Comparison of ENCODE assay signal across 11 cellular contexts in the genomic region with DNA sequence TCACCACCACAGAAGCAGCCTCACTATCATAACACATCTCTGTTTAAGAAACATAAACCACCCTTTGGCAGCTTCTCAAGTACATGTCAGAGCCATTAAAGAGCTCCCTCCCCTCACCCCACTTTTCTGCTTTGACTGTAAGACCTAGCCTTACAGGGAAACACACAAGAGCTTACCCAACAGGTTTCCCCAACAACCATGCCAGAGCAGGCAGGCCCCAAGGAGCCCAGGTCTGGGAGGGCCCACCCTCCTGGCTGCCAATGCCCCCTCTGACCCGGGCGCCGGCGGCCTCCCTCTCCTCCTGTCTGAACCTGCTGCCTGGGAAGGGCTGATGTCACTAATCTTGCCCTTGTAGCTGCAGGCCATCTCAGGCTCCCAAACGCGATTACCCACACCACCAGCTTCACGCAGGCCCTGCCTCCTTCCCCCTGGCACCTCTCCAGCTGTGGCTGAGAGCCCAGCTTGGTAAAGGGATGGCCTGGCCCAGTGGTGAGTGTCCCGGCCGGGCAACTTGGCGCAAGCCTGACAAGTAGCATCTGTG.
DNase-seq lines count a peak whose midpoint lies in the region; ATAC-seq, FAIRE-seq and TF ChIP-seq lines count a peak whose summit lies in the region.
"Had no signal": no experiment of that assay in that cellular context is flagged by ENCODE, and none has a peak within 500 bp of the region (broad histone marks: within the 10 kb centered on the region; RNA-seq: fewer than 3 reads in every experiment).

No MANE protein-coding gene starts in this region.

- H3K4me1 ChIP-seq in upper lobe of right lung, result peaks cover 6% of the 10 kb centered on the region

- no peak overlapping the region for H3K27ac Mint-ChIP-seq in activated CD8-positive, alpha-beta T cell treated with anti-CD3 and anti-CD28 coated beads, Interleukin-2, amount 10 ng/mL, durations not matched to agents 7 days and 5 days
- H3K27ac Mint-ChIP-seq: activated naive CD8-positive, alpha-beta T cell; naive thymus-derived CD4-positive, alpha-beta T cell had no signal

- no peaks in the 10 kb centered on the region for H3K27me3 ChIP-seq in upper lobe of right lung

- no peaks in the 10 kb centered on the region for H3K9me3 Mint-ChIP-seq in activated CD8-positive, alpha-beta T cell treated with anti-CD3 and anti-CD28 coated beads, Interleukin-2, amount 10 ng/mL, durations not matched to agents 7 days and 5 days (ENCODE audit: insufficient read depth)
- H3K9me3 Mint-ChIP-seq: naive thymus-derived CD4-positive, alpha-beta T cell had no signal

- DNase-seq in NCI-H1105 treated with DMSO at 0.1 percent for 48 hours (lab: John Stamatoyannopoulos, UW), result peak; percentile 63
- DNase-seq in NCI-H1105 (lab: John Stamatoyannopoulos, UW), result no peak
- DNase-seq in epithelial cell of esophagus (ENCODE audit: low read depth), result peak; percentile 97
- DNase-seq in mucosa of gallbladder (ENCODE audit: low spot score), result peak; percentile 24
- peak; percentile 84 for DNase-seq in upper lobe of right lung
- DNase-seq in NCI-H1417 treated with DMSO at 0.1 percent for 48 hours (lab: John Stamatoyannopoulos, UW), result no peak
- no peak for DNase-seq in GM12891 (ENCODE audit: insufficient read length, low spot score)
- DNase-seq in activated CD8-positive, alpha-beta T cell treated with anti-CD3 and anti-CD28 coated beads, Interleukin-2, amount 10 ng/mL, durations not matched to agents 7 days and 5 days, result no peak
- DNase-seq: naive thymus-derived CD4-positive, alpha-beta T cell had no signal

- no peaks in the 10 kb centered on the region for H3K4me1 Mint-ChIP-seq in activated CD8-positive, alpha-beta T cell treated with anti-CD3 and anti-CD28 coated beads, Interleukin-2, amount 10 ng/mL, durations not matched to agents 7 days and 5 days (ENCODE audit: low read depth)

- intact Hi-C loops in upper lobe of right lung (cut with DNase I), result no loop called here

- TF ChIP-seq CTCF in epithelial cell of esophagus (IDR thresholded peaks at IDR 0.05; ENCODE audit: insufficient read depth, low read depth, low read length, missing control alignments) (no peak), upper lobe of right lung (IDR thresholded peaks at IDR 0.05) (no peak)

- no peak overlapping the region for H3K27ac ChIP-seq in upper lobe of right lung
- H3K27ac ChIP-seq: 22Rv1 had no signal

- no peak for TF ChIP-seq POLR2A in GM12891 (IDR thresholded peaks at IDR 0.05; ENCODE audit: low read depth, low read length)

- CTCF ChIA-PET in activated CD8-positive, alpha-beta T cell treated with anti-CD3 and anti-CD28 coated beads, Interleukin-2, amount 10 ng/mL, durations not matched to agents 7 days and 5 days (lab: Charles Lee), result no interaction called here

- no peaks in the 10 kb centered on the region for H3K27me3 Mint-ChIP-seq in activated CD8-positive, alpha-beta T cell treated with anti-CD3 and anti-CD28 coated beads, Interleukin-2, amount 10 ng/mL, durations not matched to agents 7 days and 5 days (ENCODE audit: low read depth)
- H3K27me3 Mint-ChIP-seq: activated naive CD8-positive, alpha-beta T cell had no signal

- H3K36me3 ChIP-seq in upper lobe of right lung, result no peaks in the 10 kb centered on the region

- FAIRE-seq in GM12891 (lab: Jason Lieb, UNC), result no peak

- no peak overlapping the region for H3K4me3 ChIP-seq in epithelial cell of esophagus (ENCODE audit: low read length)
- no peak overlapping the region for H3K4me3 ChIP-seq in upper lobe of right lung

- no peaks in the 10 kb centered on the region for H3K36me3 Mint-ChIP-seq in activated CD8-positive, alpha-beta T cell treated with anti-CD3 and anti-CD28 coated beads, Interleukin-2, amount 10 ng/mL, durations not matched to agents 7 days and 5 days (ENCODE audit: low read depth)
- H3K36me3 Mint-ChIP-seq: activated naive CD8-positive, alpha-beta T cell; naive thymus-derived CD4-positive, alpha-beta T cell had no signal

- H3K9me3 ChIP-seq in upper lobe of right lung, result no peaks in the 10 kb centered on the region

- ATAC-seq in upper lobe of right lung, result peak; percentile 74
- ATAC-seq in activated CD8-positive, alpha-beta T cell treated with anti-CD3 and anti-CD28 coated beads, Interleukin-2, amount 10 ng/mL, durations not matched to agents 7 days and 5 days, result no peak
- ATAC-seq: naive thymus-derived CD4-positive, alpha-beta T cell had no signal

- POLR2A ChIA-PET in activated CD8-positive, alpha-beta T cell treated with anti-CD3 and anti-CD28 coated beads, Interleukin-2, amount 10 ng/mL, durations not matched to agents 7 days and 5 days (lab: Charles Lee), result no interaction called here

- no peak overlapping the region for H3K4me3 Mint-ChIP-seq in activated CD8-positive, alpha-beta T cell treated with anti-CD3 and anti-CD28 coated beads, Interleukin-2, amount 10 ng/mL, durations not matched to agents 7 days and 5 days
- H3K4me3 Mint-ChIP-seq: activated naive CD8-positive, alpha-beta T cell; naive thymus-derived CD4-positive, alpha-beta T cell had no signal

TF ChIP-seq in GM12891, 5 proteins besides CTCF, POLR2A, EP300 and RAD21:
- TF ChIP-seq POLR2AphosphoS5 (IDR thresholded peaks at IDR 0.05; ENCODE audit: low read depth, low read length), result no peak
- no peak for TF ChIP-seq POU2F2 (IDR thresholded peaks at IDR 0.05; ENCODE audit: low read depth, low read length)
- no peak for TF ChIP-seq PAX5 (IDR thresholded peaks at IDR 0.05; ENCODE audit: insufficient read depth, low read length, severe bottlenecking)
- TF ChIP-seq SPI1 (IDR thresholded peaks at IDR 0.05; ENCODE audit: low read depth, low read length), result no peak
- no peak for TF ChIP-seq TAF1 (IDR thresholded peaks at IDR 0.05; ENCODE audit: low read depth, low read length)

Comparison
In these comparisons a context has a peak if more than half of its experiments do, and no peak if none do; other contexts are left out.
1. DNase-seq: peak in NCI-H1105 treated with DMSO at 0.1 percent for 48 hours (single experiment), epithelial cell of esophagus (single experiment), mucosa of gallbladder (single experiment) and upper lobe of right lung (single experiment); none in NCI-H1105 (single experiment), NCI-H1417 treated with DMSO at 0.1 percent for 48 hours (single experiment), GM12891 (single experiment) and activated CD8-positive, alpha-beta T cell treated with anti-CD3 and anti-CD28 coated beads, Interleukin-2, amount 10 ng/mL, durations not matched to agents 7 days and 5 days (single experiment).